ENCODE assay signal across 2 cellular contexts in genomic region chr17:8608001-8608400, GRCh38.
TF ChIP-seq lines count a peak whose summit lies in the region.

No MANE protein-coding gene starts in this region.

TF ChIP-seq in IMR-90, 13 proteins besides CTCF, POLR2A, EP300 and RAD21:
- TF ChIP-seq RFX5 (IDR thresholded peaks at IDR 0.05; ENCODE audit: low read depth, low read length) (no peak), SMC3 (IDR thresholded peaks at IDR 0.05; ENCODE audit: low read depth, low read length) (no peak), ELK1 (IDR thresholded peaks at IDR 0.05; ENCODE audit: borderline replicate concordance, low read depth, low read length) (no peak), MAZ (IDR thresholded peaks at IDR 0.05; ENCODE audit: borderline replicate concordance, low read depth, low read length) (no peak), BHLHE40 (IDR thresholded peaks at IDR 0.05; ENCODE audit: low read depth, low read length) (no peak), CHD1 (IDR thresholded peaks at IDR 0.05; ENCODE audit: low read depth, low read length) (no peak), FOS (IDR thresholded peaks at IDR 0.05; ENCODE audit: low read depth, low read length) (no peak), CEBPB (IDR thresholded peaks at IDR 0.05; ENCODE audit: low read depth, low read length) (no peak), RCOR1 (IDR thresholded peaks at IDR 0.05; ENCODE audit: insufficient replicate concordance, low read length) (no peak), MAFK (IDR thresholded peaks at IDR 0.05; ENCODE audit: low read depth, low read length) (no peak), MXI1 (IDR thresholded peaks at IDR 0.05; ENCODE audit: borderline replicate concordance, low read depth, low read length) (no peak), NFE2L2 (IDR thresholded peaks at IDR 0.05; ENCODE audit: low read depth, low read length) (no peak)
- TF ChIP-seq, protein P1, sequence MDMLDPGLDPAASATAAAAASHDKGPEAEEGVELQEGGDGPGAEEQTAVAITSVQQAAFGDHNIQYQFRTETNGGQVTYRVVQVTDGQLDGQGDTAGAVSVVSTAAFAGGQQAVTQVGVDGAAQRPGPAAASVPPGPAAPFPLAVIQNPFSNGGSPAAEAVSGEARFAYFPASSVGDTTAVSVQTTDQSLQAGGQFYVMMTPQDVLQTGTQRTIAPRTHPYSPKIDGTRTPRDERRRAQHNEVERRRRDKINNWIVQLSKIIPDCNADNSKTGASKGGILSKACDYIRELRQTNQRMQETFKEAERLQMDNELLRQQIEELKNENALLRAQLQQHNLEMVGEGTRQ (IDR thresholded peaks at IDR 0.05; ENCODE audit: low read depth, low read length), result no peak

TF ChIP-seq in endothelial cell of umbilical vein, 7 proteins besides CTCF, POLR2A, EP300 and RAD21:
- no peak for TF ChIP-seq FOS (IDR thresholded peaks at IDR 0.05; ENCODE audit: borderline replicate concordance, insufficient read depth, low read length)
- no peak for TF ChIP-seq POLR2AphosphoS5 (IDR thresholded peaks at IDR 0.05; ENCODE audit: insufficient read depth, low read depth, low read length)
- TF ChIP-seq EZH2 (IDR thresholded peaks at IDR 0.05; ENCODE audit: borderline replicate concordance, low read depth, low read length, severe bottlenecking), result no peak
- TF ChIP-seq, protein P2, sequence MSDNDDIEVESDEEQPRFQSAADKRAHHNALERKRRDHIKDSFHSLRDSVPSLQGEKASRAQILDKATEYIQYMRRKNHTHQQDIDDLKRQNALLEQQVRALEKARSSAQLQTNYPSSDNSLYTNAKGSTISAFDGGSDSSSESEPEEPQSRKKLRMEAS (IDR thresholded peaks at IDR 0.05; ENCODE audit: insufficient read depth, insufficient read length), result no peak
- TF ChIP-seq JUN (IDR thresholded peaks at IDR 0.05; ENCODE audit: borderline replicate concordance, insufficient read depth, insufficient read length, low read depth), result no peak
- TF ChIP-seq GATA2 (IDR thresholded peaks at IDR 0.05; ENCODE audit: insufficient read depth, insufficient read length, low read depth, low read length), result no peak
- no peak for TF ChIP-seq MYC (IDR thresholded peaks at IDR 0.05; ENCODE audit: low read depth, low read length)
